ENCODE assay signal across 28 cellular contexts in the genomic region with DNA sequence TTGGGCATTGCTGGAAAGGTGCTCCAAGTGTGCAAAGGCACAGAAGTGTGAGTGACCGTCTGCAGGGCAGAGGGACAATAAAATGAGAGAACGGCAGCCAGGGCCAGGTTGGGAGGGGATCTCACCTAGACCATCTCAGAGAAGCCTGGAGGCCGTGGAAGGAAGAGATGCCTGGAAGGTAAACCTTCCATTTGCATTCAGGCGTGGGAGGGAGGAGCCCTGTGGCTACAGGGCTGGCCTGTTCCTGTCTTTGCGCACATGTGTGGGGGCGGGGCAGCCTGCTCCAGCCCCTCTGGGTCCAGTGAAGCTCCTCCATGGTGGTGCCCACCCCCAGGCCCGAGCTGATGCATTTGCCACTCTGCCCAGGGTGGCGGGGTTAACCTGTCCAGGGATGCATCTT.
"Had no signal": no experiment of that assay in that cellular context is flagged by ENCODE, and none has a peak within 500 bp of the region (broad histone marks: within the 10 kb centered on the region; RNA-seq: fewer than 3 reads in every experiment).

No MANE protein-coding gene starts in this region.

- H3K27ac Mint-ChIP-seq: naive thymus-derived CD8-positive, alpha-beta T cell; nephron; stimulated activated naive CD8-positive, alpha-beta T cell treated with anti-CD3 and anti-CD28 coated beads, Interleukin-15, Interleukin-2, amounts not matched to agents 100 ng/mL and 50 ng/mL, for 24 hours had no signal

- H3K4me1 Mint-ChIP-seq: nephron had no signal

- H3K36me3 Mint-ChIP-seq: naive thymus-derived CD8-positive, alpha-beta T cell had no signal

- H3K4me3 ChIP-seq: heart right ventricle, hepatocyte, lower lobe of right lung, pancreas, psoas muscle, skin epidermis, suprapubic skin, thoracic aorta, tibial nerve, upper lobe of right lung had no signal

- H3K36me3 ChIP-seq: heart right ventricle, lower lobe of right lung, neutrophil, pancreas, suprapubic skin, thoracic aorta, tibial nerve, upper lobe of right lung had no signal

- ATAC-seq: heart right ventricle; left cardiac atrium; left lobe of liver; lower lobe of right lung; naive thymus-derived CD8-positive, alpha-beta T cell; pancreas; psoas muscle; sciatic nerve; upper lobe of right lung had no signal

- H2AFZ ChIP-seq: hepatocyte had no signal

- H3K9me3 Mint-ChIP-seq: naive thymus-derived CD8-positive, alpha-beta T cell; nephron; neural crest cell; stimulated activated naive CD8-positive, alpha-beta T cell treated with anti-CD3 and anti-CD28 coated beads, Interleukin-15, Interleukin-2, amounts not matched to agents 100 ng/mL and 50 ng/mL, for 24 hours had no signal

- H3K27me3 ChIP-seq: neutrophil, pancreas, suprapubic skin, tibial nerve, upper lobe of right lung had no signal

- H3K27me3 Mint-ChIP-seq: stimulated activated naive CD8-positive, alpha-beta T cell treated with anti-CD3 and anti-CD28 coated beads, Interleukin-15, Interleukin-2, amounts not matched to agents 100 ng/mL and 50 ng/mL, for 24 hours had no signal

- H3K27ac ChIP-seq: heart right ventricle, hepatocyte, lower lobe of right lung, neutrophil, pancreas, psoas muscle, skin epidermis, suprapubic skin, thoracic aorta, tibial nerve, upper lobe of right lung had no signal

- H3K4me3 Mint-ChIP-seq: naive thymus-derived CD8-positive, alpha-beta T cell; nephron; neural crest cell; stimulated activated naive CD8-positive, alpha-beta T cell treated with anti-CD3 and anti-CD28 coated beads, Interleukin-15, Interleukin-2, amounts not matched to agents 100 ng/mL and 50 ng/mL, for 24 hours had no signal

- H3K9me3 ChIP-seq: heart right ventricle, lower lobe of right lung, neutrophil, pancreas, psoas muscle, suprapubic skin, thoracic aorta, tibial nerve, upper lobe of right lung had no signal

- DNase-seq: heart right ventricle; kidney glomerular epithelial cell; left cardiac atrium; lower lobe of right lung; mammary epithelial cell; mesenchymal stem cell; naive thymus-derived CD8-positive, alpha-beta T cell; occipital lobe; pancreas; posterior cingulate gyrus; psoas muscle; stimulated activated CD4-positive, alpha-beta T cell treated with anti-CD3 and anti-CD28 coated beads, Interleukin-12 subunit alpha, Interleukin-12 subunit beta, amount 100 ng/mL, for 4 hours; stimulated activated CD4-positive, alpha-beta T cell treated with anti-CD3 and anti-CD28 coated beads, Interleukin-15, amount 100 ng/mL, for 24 hours; stimulated activated CD4-positive, alpha-beta T cell treated with anti-CD3 and anti-CD28 coated beads, Interleukin-2, amount 100 ng/mL, for 24 hours; stimulated activated CD4-positive, alpha-beta T cell treated with anti-CD3 and anti-CD28 coated beads, Interleukin-4, amount 100 ng/mL, for 1 hour; stimulated activated naive CD4-positive, alpha-beta T cell; upper lobe of right lung had no signal

- H3K4me2 ChIP-seq: hepatocyte had no signal

- H3K4me1 ChIP-seq: heart right ventricle, lower lobe of right lung, pancreas, psoas muscle, suprapubic skin, tibial nerve, upper lobe of right lung had no signal

- H3K79me2 ChIP-seq: hepatocyte had no signal
